In genomic region chr17:39982069-39982371, GRCh38 we compare ENCODE assay signal across 10 cellular contexts. TPM values are rescaled to one million over a fixed set of nuclear protein-coding genes. Genes with fewer than 3 reads are reported as not detected.
DNase-seq lines count a peak whose midpoint lies in the region; ATAC-seq lines count a peak whose summit lies in the region.
"Had no signal": no experiment of that assay in that cellular context is flagged by ENCODE, and none has a peak within 500 bp of the region (broad histone marks: within the 10 kb centered on the region; RNA-seq: fewer than 3 reads in every experiment).

No MANE protein-coding gene starts in this region.

- H3K27me3 Mint-ChIP-seq in T-helper 1 cell treated with Interleukin-12 subunit alpha and Interleukin-12 subunit beta and Interleukin-4 antibody, amounts not matched to agents 30 μg/mL and 1 μg/mL, for 36 hours (ENCODE audit: low read depth), result peaks cover 15% of the 10 kb centered on the region
- H3K27me3 Mint-ChIP-seq in activated T-helper 17 cell treated with anti-CD3 and anti-CD28 coated beads, Interleukin-2, amount 50 U/mL, for 72 hours, result no peaks in the 10 kb centered on the region
- peaks cover 3 to 11% (median 6%) of the 10 kb centered on the region in 3 donors for H3K27me3 Mint-ChIP-seq in immature natural killer cell (ENCODE audit: low read depth in 3 of 3)
- H3K27me3 Mint-ChIP-seq in stimulated activated naive CD8-positive, alpha-beta T cell treated with anti-CD3 and anti-CD28 coated beads, Interleukin-15, amount 100 ng/mL, for 72 hours, result peaks cover 8% of the 10 kb centered on the region

- peaks cover 23% of the 10 kb centered on the region for H3K36me3 Mint-ChIP-seq in T-helper 1 cell treated with Interleukin-12 subunit alpha and Interleukin-12 subunit beta and Interleukin-4 antibody, amounts not matched to agents 30 μg/mL and 1 μg/mL, for 36 hours (ENCODE audit: low read depth)
- peaks cover 62% of the 10 kb centered on the region for H3K36me3 Mint-ChIP-seq in activated T-helper 17 cell treated with anti-CD3 and anti-CD28 coated beads, Interleukin-2, amount 50 U/mL, for 72 hours (ENCODE audit: low read depth)
- H3K36me3 Mint-ChIP-seq in immature natural killer cell, result peaks cover 14 to 23% (median 14%) of the 10 kb centered on the region in 3 donors

- peaks cover 21% of the 10 kb centered on the region for H3K4me1 Mint-ChIP-seq in T-helper 1 cell treated with Interleukin-12 subunit alpha and Interleukin-12 subunit beta and Interleukin-4 antibody, amounts not matched to agents 30 μg/mL and 1 μg/mL, for 36 hours (ENCODE audit: low read depth)
- peaks cover 12% of the 10 kb centered on the region for H3K4me1 Mint-ChIP-seq in activated T-helper 17 cell treated with anti-CD3 and anti-CD28 coated beads, Interleukin-2, amount 50 U/mL, for 72 hours
- peaks cover 45 to 53% of the 10 kb centered on the region in 2 donors for H3K4me1 Mint-ChIP-seq in immature natural killer cell
- peaks cover 37% of the 10 kb centered on the region for H3K4me1 Mint-ChIP-seq in stimulated activated naive CD8-positive, alpha-beta T cell treated with anti-CD3 and anti-CD28 coated beads, Interleukin-15, amount 100 ng/mL, for 72 hours

- H3K27ac Mint-ChIP-seq in T-helper 1 cell treated with Interleukin-12 subunit alpha and Interleukin-12 subunit beta and Interleukin-4 antibody, amounts not matched to agents 30 μg/mL and 1 μg/mL, for 36 hours, result peak overlapping the region; percentile 92
- peak overlapping the region; percentile 94 for H3K27ac Mint-ChIP-seq in activated T-helper 17 cell treated with anti-CD3 and anti-CD28 coated beads, Interleukin-2, amount 50 U/mL, for 72 hours
- peak overlapping the region; percentile 91 to 97 (median 94) for H3K27ac Mint-ChIP-seq in immature natural killer cell
- peak overlapping the region; percentile 99 to 100 for H3K27ac Mint-ChIP-seq in stimulated activated naive CD8-positive, alpha-beta T cell treated with anti-CD3 and anti-CD28 coated beads, Interleukin-15, amount 100 ng/mL, for 72 hours

- no peaks in the 10 kb centered on the region for H3K9me3 Mint-ChIP-seq in T-helper 1 cell treated with Interleukin-12 subunit alpha and Interleukin-12 subunit beta and Interleukin-4 antibody, amounts not matched to agents 30 μg/mL and 1 μg/mL, for 36 hours
- no peaks in the 10 kb centered on the region for H3K9me3 Mint-ChIP-seq in activated T-helper 17 cell treated with anti-CD3 and anti-CD28 coated beads, Interleukin-2, amount 50 U/mL, for 72 hours
- H3K9me3 Mint-ChIP-seq in immature natural killer cell, result no peaks in the 10 kb centered on the region
- H3K9me3 Mint-ChIP-seq in stimulated activated naive CD8-positive, alpha-beta T cell treated with anti-CD3 and anti-CD28 coated beads, Interleukin-15, amount 100 ng/mL, for 72 hours, result no peaks in the 10 kb centered on the region

- ATAC-seq in activated T-helper 17 cell treated with anti-CD3 and anti-CD28 coated beads, Interleukin-2, amount 50 U/mL, for 72 hours (replicated peaks), result no peak
- ATAC-seq in stimulated activated naive CD8-positive, alpha-beta T cell treated with anti-CD3 and anti-CD28 coated beads, Interleukin-15, amount 100 ng/mL, for 72 hours, result no peak
- ATAC-seq in HG03025 (IDR thresholded peaks at IDR 0.05; ENCODE audit: low FRiP score, unreplicated experiment), result no peak

- DNase-seq in T-helper 1 cell (no peak), immature natural killer cell (no peak), NCI-H510A treated with DMSO at 0.1 percent for 48 hours (lab: John Stamatoyannopoulos, UW) (no peak), DMS79 (lab: John Stamatoyannopoulos, UW) (no peak)
- no peak for DNase-seq in stimulated activated naive CD8-positive, alpha-beta T cell treated with anti-CD3 and anti-CD28 coated beads, Interleukin-15, amount 100 ng/mL, for 72 hours
- DNase-seq: head of caudate nucleus had no signal

- H3K4me3 Mint-ChIP-seq in T-helper 1 cell treated with Interleukin-12 subunit alpha and Interleukin-12 subunit beta and Interleukin-4 antibody, amounts not matched to agents 30 μg/mL and 1 μg/mL, for 36 hours, result peak overlapping the region; percentile 96
- H3K4me3 Mint-ChIP-seq in activated T-helper 17 cell treated with anti-CD3 and anti-CD28 coated beads, Interleukin-2, amount 50 U/mL, for 72 hours, result peak overlapping the region; percentile 95
- H3K4me3 Mint-ChIP-seq in immature natural killer cell, result peak overlapping the region; percentile 92 to 98 (median 93)
- peak overlapping the region; percentile 91 to 93 for H3K4me3 Mint-ChIP-seq in stimulated activated naive CD8-positive, alpha-beta T cell treated with anti-CD3 and anti-CD28 coated beads, Interleukin-15, amount 100 ng/mL, for 72 hours

RNA-seq across cellular contexts. Expression of gene PSMD3, which starts 1.4 kb away (rescaled TPM):
- total RNA-seq in activated T-helper 17 cell treated with anti-CD3 and anti-CD28 coated beads, Interleukin-2, amount 50 U/mL, for 72 hours, result 100 to 1,000 TPM in 1 of 2 donors, 10 to 100 TPM in 1; 97.6 to 159 TPM
- polyA plus RNA-seq in immature natural killer cell, result 10 to 100 TPM; 47.0 to 59.1 (median 47.7) TPM

RNA-seq across cellular contexts. Expression of gene GSDMA, which starts 19.2 kb away (rescaled TPM):
- 1 to 10 TPM in 1 of 2 donors, under 1 TPM in 1; 0.63 to 1.1 TPM for total RNA-seq in activated T-helper 17 cell treated with anti-CD3 and anti-CD28 coated beads, Interleukin-2, amount 50 U/mL, for 72 hours
- 1 to 10 TPM in 1 of 3 donors, not detected in 2; 2.3 TPM for polyA plus RNA-seq in immature natural killer cell
- total RNA-seq: A172 had no signal

RNA-seq across cellular contexts. Expression of gene CSF3, which starts 33.2 kb away (rescaled TPM):
- not detected for total RNA-seq in activated T-helper 17 cell treated with anti-CD3 and anti-CD28 coated beads, Interleukin-2, amount 50 U/mL, for 72 hours
- not detected for polyA plus RNA-seq in immature natural killer cell
- total RNA-seq: A172 had no signal

RNA-seq across cellular contexts. Expression of gene LRRC3C, which starts 54.5 kb away (rescaled TPM):
- not detected for total RNA-seq in activated T-helper 17 cell treated with anti-CD3 and anti-CD28 coated beads, Interleukin-2, amount 50 U/mL, for 72 hours
- polyA plus RNA-seq in immature natural killer cell, result not detected
- total RNA-seq: A172 had no signal

RNA-seq across cellular contexts. Expression of gene ORMDL3, which starts 54.6 kb away (rescaled TPM):
- total RNA-seq in activated T-helper 17 cell treated with anti-CD3 and anti-CD28 coated beads, Interleukin-2, amount 50 U/mL, for 72 hours, result 10 to 100 TPM; 66.8 to 70.3 TPM
- polyA plus RNA-seq in immature natural killer cell, result 100 to 1,000 TPM in 1 of 3 donors, 10 to 100 TPM in 2; 44.1 to 154 (median 63.8) TPM
